ENCODE assay signal across 22 cellular contexts in the genomic region with DNA sequence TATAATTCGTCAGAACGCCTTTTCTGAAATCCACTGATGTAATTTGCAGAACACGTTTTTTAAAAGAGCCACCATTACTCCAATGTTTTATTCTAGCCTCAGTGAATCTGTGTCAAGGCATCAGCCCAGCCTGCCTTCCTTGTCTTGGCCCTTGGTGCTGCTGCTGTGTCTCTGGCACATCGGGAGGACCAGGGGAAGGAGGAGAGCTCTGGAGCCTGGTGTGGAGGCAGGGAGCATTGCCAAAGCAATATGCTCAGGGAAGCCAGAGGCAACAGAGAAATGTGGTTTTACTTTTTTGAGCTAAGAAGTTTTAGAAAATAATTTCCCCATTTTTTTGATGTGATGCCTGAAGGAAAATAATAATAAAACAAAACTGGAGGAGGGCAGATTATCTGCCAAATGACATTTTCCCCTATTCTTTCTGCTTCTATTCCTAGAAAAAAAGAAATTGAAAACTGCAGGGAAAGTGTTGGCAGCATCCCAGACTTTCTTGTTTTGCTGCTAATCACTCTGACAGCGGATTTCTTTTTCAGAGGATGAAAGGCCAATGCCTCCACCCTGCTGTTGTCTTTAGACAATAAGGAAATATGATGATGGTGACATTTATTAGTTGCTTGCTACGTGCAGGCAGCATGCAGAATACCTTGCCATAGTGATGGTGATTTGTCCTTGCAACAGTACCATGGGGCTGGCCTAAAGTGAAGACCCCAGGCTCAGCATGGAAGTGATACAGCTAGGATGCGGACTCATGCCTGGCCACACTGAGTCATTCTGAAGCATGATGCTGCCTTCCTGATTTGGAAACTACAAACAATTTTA.
DNase-seq lines count a peak whose midpoint lies in the region; ATAC-seq and TF ChIP-seq lines count a peak whose summit lies in the region.
"Had no signal": no experiment of that assay in that cellular context is flagged by ENCODE, and none has a peak within 500 bp of the region (broad histone marks: within the 10 kb centered on the region; RNA-seq: fewer than 3 reads in every experiment).

No MANE protein-coding gene starts in this region.

- H3K9me3 ChIP-seq in right atrium auricular region (no peaks in the 10 kb centered on the region), aorta (ENCODE audit: control insufficient read depth, low read length) (no peaks in the 10 kb centered on the region)
- H3K9me3 ChIP-seq: gastroesophageal sphincter, SJSA1 had no signal

- WGBS in aorta, 2 donors, result 26 to 28% methylated on average over 7 of the region's 7 CpGs

- POLR2A ChIA-PET in activated CD4-positive, alpha-beta memory T cell treated with anti-CD3 and anti-CD28 coated beads, Interleukin-2, amount 10 ng/mL, durations not matched to agents 7 days and 5 days (lab: Charles Lee), result no interaction called here
- POLR2A ChIA-PET in GM10248 (lab: Yijun Ruan, JAX), result no interaction called here

- ATAC-seq in Right ventricle myocardium superior (ENCODE audit: poor library complexity), result peak; percentile 46
- peak; percentile 41 for ATAC-seq in aorta (ENCODE audit: low FRiP score)
- no peak for ATAC-seq in HG03095 (IDR thresholded peaks at IDR 0.05; ENCODE audit: unreplicated experiment)
- ATAC-seq: activated CD8-positive, alpha-beta memory T cell treated with anti-CD3 and anti-CD28 coated beads, Interleukin-2, amount 10 ng/mL, durations not matched to agents 7 days and 5 days; gastroesophageal sphincter; natural killer cell had no signal

- H3K27ac Mint-ChIP-seq in activated CD4-positive, alpha-beta memory T cell treated with anti-CD3 and anti-CD28 coated beads, Interleukin-2, amount 10 ng/mL, durations not matched to agents 7 days and 5 days, result no peak overlapping the region
- H3K27ac Mint-ChIP-seq: activated CD8-positive, alpha-beta memory T cell treated with anti-CD3 and anti-CD28 coated beads, Interleukin-2, amount 10 ng/mL, durations not matched to agents 7 days and 5 days; natural killer cell had no signal

- H3K36me3 ChIP-seq in right atrium auricular region (no peaks in the 10 kb centered on the region), aorta (ENCODE audit: control insufficient read depth in 1 of 2, insufficient read depth in 2 of 2, low read length in 1 of 2) (no peaks in the 10 kb centered on the region)
- H3K36me3 ChIP-seq: gastroesophageal sphincter, SJSA1 had no signal

- H3K4me1 Mint-ChIP-seq in activated CD4-positive, alpha-beta memory T cell treated with anti-CD3 and anti-CD28 coated beads, Interleukin-2, amount 10 ng/mL, durations not matched to agents 7 days and 5 days, result no peaks in the 10 kb centered on the region
- H3K4me1 Mint-ChIP-seq: activated CD8-positive, alpha-beta memory T cell treated with anti-CD3 and anti-CD28 coated beads, Interleukin-2, amount 10 ng/mL, durations not matched to agents 7 days and 5 days; natural killer cell had no signal

- no peak overlapping the region for H3K4me3 ChIP-seq in right atrium auricular region
- no peak overlapping the region for H3K4me3 ChIP-seq in aorta (ENCODE audit: low read length in 2 of 2)
- H3K4me3 ChIP-seq: gastroesophageal sphincter, lung, psoas muscle, SJSA1 had no signal

- H3K36me3 Mint-ChIP-seq in activated CD4-positive, alpha-beta memory T cell treated with anti-CD3 and anti-CD28 coated beads, Interleukin-2, amount 10 ng/mL, durations not matched to agents 7 days and 5 days (ENCODE audit: low read depth), result no peaks in the 10 kb centered on the region
- H3K36me3 Mint-ChIP-seq: activated CD8-positive, alpha-beta memory T cell treated with anti-CD3 and anti-CD28 coated beads, Interleukin-2, amount 10 ng/mL, durations not matched to agents 7 days and 5 days; natural killer cell had no signal

- CTCF ChIA-PET in activated CD4-positive, alpha-beta memory T cell treated with anti-CD3 and anti-CD28 coated beads, Interleukin-2, amount 10 ng/mL, durations not matched to agents 7 days and 5 days (lab: Charles Lee), result no interaction called here
- CTCF ChIA-PET in GM10248 (lab: Yijun Ruan, JAX), result no interaction called here

- DNase-seq in Right ventricle myocardium superior (peak; percentile 57), right atrium auricular region (ENCODE audit: low spot score) (no peak), astrocyte of the hippocampus (ENCODE audit: low read depth, low spot score) (peak; percentile 42), iris pigment epithelial cell (ENCODE audit: low read depth) (peak; percentile 28), aorta (peak in 1 of 2 donors; percentile 62), GM10248 (ENCODE audit: extremely low spot score) (no peak)
- DNase-seq in activated CD4-positive, alpha-beta memory T cell treated with anti-CD3 and anti-CD28 coated beads, Interleukin-2, amount 10 ng/mL, durations not matched to agents 7 days and 5 days, result no peak
- DNase-seq: activated CD4-positive, CD25-positive, alpha-beta regulatory T cell treated with anti-CD3 and anti-CD28 coated beads, Interleukin-2, amount 50 U/mL, for 72 hours; activated CD8-positive, alpha-beta memory T cell treated with anti-CD3 and anti-CD28 coated beads, Interleukin-2, amount 10 ng/mL, durations not matched to agents 7 days and 5 days; MM.1S; natural killer cell; NCI-H2029 treated with DMSO at 0.1 percent for 48 hours; NCI-H69; OCI-M1; psoas muscle; stimulated activated CD4-positive, alpha-beta T cell treated with anti-CD3 and anti-CD28 coated beads, Interleukin-15, amount 100 ng/mL, for 24 hours; stimulated activated naive CD4-positive, alpha-beta T cell; trophoblast cell had no signal

- intact Hi-C loops in Right ventricle myocardium superior (cut with DNase I), result no loop called here
- intact Hi-C loops in aorta (cut with DNase I), result no loop called here

- H3K4me1 ChIP-seq in right atrium auricular region, result no peaks in the 10 kb centered on the region
- no peaks in the 10 kb centered on the region for H3K4me1 ChIP-seq in aorta (ENCODE audit: control insufficient read depth in 1 of 2, insufficient read depth in 2 of 2, low read length in 2 of 2)
- H3K4me1 ChIP-seq: SJSA1 had no signal

- H3K4me3 Mint-ChIP-seq in activated CD4-positive, alpha-beta memory T cell treated with anti-CD3 and anti-CD28 coated beads, Interleukin-2, amount 10 ng/mL, durations not matched to agents 7 days and 5 days, result no peak overlapping the region
- H3K4me3 Mint-ChIP-seq: activated CD8-positive, alpha-beta memory T cell treated with anti-CD3 and anti-CD28 coated beads, Interleukin-2, amount 10 ng/mL, durations not matched to agents 7 days and 5 days; natural killer cell had no signal

- H3K27ac ChIP-seq in right atrium auricular region (no peak overlapping the region), aorta (ENCODE audit: low read depth in 1 of 2, low read length in 2 of 2) (no peak overlapping the region)
- H3K27ac ChIP-seq: gastroesophageal sphincter, SJSA1 had no signal

- TF ChIP-seq CTCF in right atrium auricular region (IDR thresholded peaks at IDR 0.05), result no peak
- TF ChIP-seq CTCF in GM10248 (IDR thresholded peaks at IDR 0.05; ENCODE audit: control extremely low read depth, extremely low read depth, low read depth, missing control alignments), result no peak

- H3K27me3 ChIP-seq in right atrium auricular region (no peaks in the 10 kb centered on the region), aorta (ENCODE audit: control insufficient read depth in 1 of 2, insufficient read depth in 2 of 2, low read length in 1 of 2) (no peaks in the 10 kb centered on the region)
- H3K27me3 ChIP-seq: gastroesophageal sphincter, SJSA1 had no signal

- no peaks in the 10 kb centered on the region for H3K27me3 Mint-ChIP-seq in activated CD4-positive, alpha-beta memory T cell treated with anti-CD3 and anti-CD28 coated beads, Interleukin-2, amount 10 ng/mL, durations not matched to agents 7 days and 5 days
- H3K27me3 Mint-ChIP-seq: activated CD8-positive, alpha-beta memory T cell treated with anti-CD3 and anti-CD28 coated beads, Interleukin-2, amount 10 ng/mL, durations not matched to agents 7 days and 5 days had no signal

- no peaks in the 10 kb centered on the region for H3K9me3 Mint-ChIP-seq in activated CD4-positive, alpha-beta memory T cell treated with anti-CD3 and anti-CD28 coated beads, Interleukin-2, amount 10 ng/mL, durations not matched to agents 7 days and 5 days

Comparison
In these comparisons a context has a peak if more than half of its experiments do, and no peak if none do; other contexts are left out.
1. DNase-seq: peak in Right ventricle myocardium superior (single experiment), astrocyte of the hippocampus (single experiment) and iris pigment epithelial cell (single experiment); none in right atrium auricular region (single experiment), activated CD4-positive, alpha-beta memory T cell treated with anti-CD3 and anti-CD28 coated beads, Interleukin-2, amount 10 ng/mL, durations not matched to agents 7 days and 5 days (single experiment) and GM10248 (single experiment).